In genomic region chr6:77034161-77034560, GRCh38 we compare ENCODE assay signal across 15 cellular contexts.
A peak's percentile ranks its signal among the peaks of the same experiment; 100 is the strongest.
DNase-seq lines count a peak whose midpoint lies in the region; ATAC-seq and TF ChIP-seq lines count a peak whose summit lies in the region.
"Had no signal": no experiment of that assay in that cellular context is flagged by ENCODE, and none has a peak within 500 bp of the region (broad histone marks: within the 10 kb centered on the region; RNA-seq: fewer than 3 reads in every experiment).

No MANE protein-coding gene starts in this region.

- DNase-seq in AG09319 (ENCODE audit: extremely low read depth, low read depth) (peak; percentile 41), M059J (ENCODE audit: low read depth) (peak; percentile 90), choroid plexus epithelial cell (ENCODE audit: low read depth) (peak; percentile 98), kidney tubule cell (ENCODE audit: low spot score) (peak; percentile 78), NOMO-1 (lab: John Stamatoyannopoulos, UW; ENCODE audit: unreplicated experiment in 2 of 2) (no peak), SKM-1 (lab: John Stamatoyannopoulos, UW; ENCODE audit: unreplicated experiment) (no peak)
- no peak for DNase-seq in stimulated activated CD4-positive, alpha-beta T cell treated with anti-CD3 and anti-CD28 coated beads, Interleukin-4, amount 100 ng/mL, for 24 hours
- DNase-seq: body of pancreas; heart left ventricle; naive B cell; NCI-H446; stimulated activated CD4-positive, alpha-beta T cell treated with anti-CD3 and anti-CD28 coated beads, Interleukin-1b, Interleukin-23, amount 100 ng/mL, for 48 hours; T-helper 1 cell had no signal

- no peak overlapping the region for H3K4me3 ChIP-seq in choroid plexus epithelial cell (ENCODE audit: low read depth, low read length)
- H3K4me3 ChIP-seq: body of pancreas, GM12878, heart left ventricle had no signal

- TF ChIP-seq CTCF in AG09319 (IDR thresholded peaks at IDR 0.05; ENCODE audit: low read depth, low read length) (no peak), choroid plexus epithelial cell (conservative IDR thresholded peaks at IDR 0.05; ENCODE audit: low read depth, low read length) (no peak)

- no peak for ATAC-seq in HG03095 (IDR thresholded peaks at IDR 0.05; ENCODE audit: unreplicated experiment)
- ATAC-seq: body of pancreas, GM12878, heart left ventricle had no signal

Comparison
In these comparisons a context has a peak if more than half of its experiments do, and no peak if none do; other contexts are left out.
1. DNase-seq: peak in AG09319 (single experiment), M059J (single experiment), choroid plexus epithelial cell (single experiment) and kidney tubule cell (single experiment); none in NOMO-1 (0 of 2), stimulated activated CD4-positive, alpha-beta T cell treated with anti-CD3 and anti-CD28 coated beads, Interleukin-4, amount 100 ng/mL, for 24 hours (single experiment) and SKM-1 (single experiment).